1 cellular context compared by ENCODE assay signal in genomic region chr2:240170354-240170735, GRCh38.
TF ChIP-seq lines count a peak whose summit lies in the region.

No MANE protein-coding gene starts in this region.

TF ChIP-seq in K562, 482 proteins besides CTCF, POLR2A, EP300 and RAD21 (continued from another document):
- no peak for TF ChIP-seq GATAD2A (IDR thresholded peaks at IDR 0.05)
- TF ChIP-seq ZNF699 (CRISPR knock-in tag; IDR thresholded peaks at IDR 0.05; ENCODE audit: insufficient replicate concordance): no peak
- TF ChIP-seq MBD2 (IDR thresholded peaks at IDR 0.05; ENCODE audit: borderline replicate concordance, low read depth): no peak
- TF ChIP-seq MTF1 (CRISPR knock-in tag; IDR thresholded peaks at IDR 0.05; ENCODE audit: borderline replicate concordance): no peak
- no peak for TF ChIP-seq SP1 (CRISPR knock-in tag; IDR thresholded peaks at IDR 0.05)
- no peak for TF ChIP-seq NR0B1 (IDR thresholded peaks at IDR 0.05; ENCODE audit: partially characterized antibody)
- TF ChIP-seq NR3C1 (CRISPR knock-in tag; IDR thresholded peaks at IDR 0.05): no peak
- TF ChIP-seq PHB2 (IDR thresholded peaks at IDR 0.05; ENCODE audit: low read depth): no peak
- no peak for TF ChIP-seq ZBTB7A (IDR thresholded peaks at IDR 0.05; ENCODE audit: borderline replicate concordance, control insufficient read depth, low read depth, low read length)
- no peak for TF ChIP-seq JUNB (CRISPR knock-in tag; conservative IDR thresholded peaks at IDR 0.05)
- TF ChIP-seq NR2F6 (CRISPR knock-in tag; IDR thresholded peaks at IDR 0.05): no peak
- TF ChIP-seq RUNX1 (IDR thresholded peaks at IDR 0.05; ENCODE audit: low read depth): no peak
- no peak for TF ChIP-seq ZNF253 (CRISPR knock-in tag; conservative IDR thresholded peaks at IDR 0.05)
- TF ChIP-seq PURB (CRISPR knock-in tag; IDR thresholded peaks at IDR 0.05; ENCODE audit: low read depth): no peak
